Comparison of ENCODE assay signal across 8 cellular contexts in the genomic region with DNA sequence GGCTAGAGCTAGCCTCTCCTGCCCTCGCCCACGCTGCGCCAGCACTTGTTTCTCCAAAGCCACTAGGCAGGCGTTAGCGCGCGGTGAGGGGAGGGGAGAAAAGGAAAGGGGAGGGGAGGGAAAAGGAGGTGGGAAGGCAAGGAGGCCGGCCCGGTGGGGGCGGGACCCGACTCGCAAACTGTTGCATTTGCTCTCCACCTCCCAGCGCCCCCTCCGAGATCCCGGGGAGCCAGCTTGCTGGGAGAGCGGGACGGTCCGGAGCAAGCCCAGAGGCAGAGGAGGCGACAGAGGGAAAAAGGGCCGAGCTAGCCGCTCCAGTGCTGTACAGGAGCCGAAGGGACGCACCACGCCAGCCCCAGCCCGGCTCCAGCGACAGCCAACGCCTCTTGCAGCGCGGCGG. TPM values are rescaled to one million over a fixed set of nuclear protein-coding genes. Genes with fewer than 3 reads are reported as not detected.
DNase-seq lines count a peak whose midpoint lies in the region; ATAC-seq and TF ChIP-seq lines count a peak whose summit lies in the region.

A gene with protein sequence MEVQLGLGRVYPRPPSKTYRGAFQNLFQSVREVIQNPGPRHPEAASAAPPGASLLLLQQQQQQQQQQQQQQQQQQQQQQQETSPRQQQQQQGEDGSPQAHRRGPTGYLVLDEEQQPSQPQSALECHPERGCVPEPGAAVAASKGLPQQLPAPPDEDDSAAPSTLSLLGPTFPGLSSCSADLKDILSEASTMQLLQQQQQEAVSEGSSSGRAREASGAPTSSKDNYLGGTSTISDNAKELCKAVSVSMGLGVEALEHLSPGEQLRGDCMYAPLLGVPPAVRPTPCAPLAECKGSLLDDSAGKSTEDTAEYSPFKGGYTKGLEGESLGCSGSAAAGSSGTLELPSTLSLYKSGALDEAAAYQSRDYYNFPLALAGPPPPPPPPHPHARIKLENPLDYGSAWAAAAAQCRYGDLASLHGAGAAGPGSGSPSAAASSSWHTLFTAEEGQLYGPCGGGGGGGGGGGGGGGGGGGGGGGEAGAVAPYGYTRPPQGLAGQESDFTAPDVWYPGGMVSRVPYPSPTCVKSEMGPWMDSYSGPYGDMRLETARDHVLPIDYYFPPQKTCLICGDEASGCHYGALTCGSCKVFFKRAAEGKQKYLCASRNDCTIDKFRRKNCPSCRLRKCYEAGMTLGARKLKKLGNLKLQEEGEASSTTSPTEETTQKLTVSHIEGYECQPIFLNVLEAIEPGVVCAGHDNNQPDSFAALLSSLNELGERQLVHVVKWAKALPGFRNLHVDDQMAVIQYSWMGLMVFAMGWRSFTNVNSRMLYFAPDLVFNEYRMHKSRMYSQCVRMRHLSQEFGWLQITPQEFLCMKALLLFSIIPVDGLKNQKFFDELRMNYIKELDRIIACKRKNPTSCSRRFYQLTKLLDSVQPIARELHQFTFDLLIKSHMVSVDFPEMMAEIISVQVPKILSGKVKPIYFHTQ (plus strand): TSS at position 204 of the 400 bp plus-strand sequence. CDS start 1,126 bp downstream, outside the sequence.

- ATAC-seq in naive thymus-derived CD4-positive, alpha-beta T cell = no peak
- no peak for ATAC-seq in HG02678 (IDR thresholded peaks at IDR 0.05; ENCODE audit: unreplicated experiment)
- ATAC-seq in GM21576 (IDR thresholded peaks at IDR 0.05; ENCODE audit: unreplicated experiment) = no peak

- intact Hi-C loops in naive thymus-derived CD4-positive, alpha-beta T cell (cut with micrococcal nuclease) = no loop called here

- H3K9me3 Mint-ChIP-seq in naive thymus-derived CD4-positive, alpha-beta T cell = peaks cover 0 to 5% (median 0%) of the 10 kb centered on the region in 11 donors

- H3K27me3 Mint-ChIP-seq in naive thymus-derived CD4-positive, alpha-beta T cell = peaks cover 18 to 53% (median 38%) of the 10 kb centered on the region in 5 donors

- H3K36me3 Mint-ChIP-seq in naive thymus-derived CD4-positive, alpha-beta T cell = no peaks in the 10 kb centered on the region

- no peaks in the 10 kb centered on the region for H3K36me3 ChIP-seq in naive thymus-derived CD4-positive, alpha-beta T cell (ENCODE audit: control insufficient read depth in 2 of 3, insufficient read depth in 3 of 3, low read length in 3 of 3)

- peaks cover 0 to 3% of the 10 kb centered on the region in 2 donors for H3K27me3 ChIP-seq in naive thymus-derived CD4-positive, alpha-beta T cell (ENCODE audit: control insufficient read depth in 2 of 2, insufficient read depth in 2 of 2, low read length in 2 of 2)

- H3K4me3 ChIP-seq in fibroblast of mammary gland (ENCODE audit: control insufficient read depth, low read depth, low read length) = peak within 1 kb of the TSS; percentile 64
- no peak within 1 kb of the TSS for H3K4me3 ChIP-seq in naive thymus-derived CD4-positive, alpha-beta T cell (ENCODE audit: low read length)

- POLR2A ChIA-PET in naive thymus-derived CD4-positive, alpha-beta T cell (lab: Charles Lee) = no interaction called here
- POLR2A ChIA-PET in HEK293T (lab: Yijun Ruan, JAX) = no interaction called here

- no peak within 1 kb of the TSS for H3K27ac Mint-ChIP-seq in naive thymus-derived CD4-positive, alpha-beta T cell

- H3K4me3 Mint-ChIP-seq in naive thymus-derived CD4-positive, alpha-beta T cell = peak within 1 kb of the TSS; percentile 37 to 69 (median 56)

- CTCF ChIA-PET in naive thymus-derived CD4-positive, alpha-beta T cell (lab: Charles Lee) = no interaction called here
- CTCF ChIA-PET in HEK293T (lab: Yijun Ruan, JAX) = interaction anchor here (0.7 kb wide), 1 partner anchor 10 kb away, joined by 3 read pairs; no protein-coding TSS in a partner anchor

- peaks cover 0 to 14% (median 5%) of the 10 kb centered on the region in 7 donors for H3K4me1 Mint-ChIP-seq in naive thymus-derived CD4-positive, alpha-beta T cell

- H3K4me1 ChIP-seq in naive thymus-derived CD4-positive, alpha-beta T cell (ENCODE audit: control insufficient read depth in 2 of 2, insufficient read depth in 2 of 2, low read length in 2 of 2) = no peaks in the 10 kb centered on the region

- H3K27ac ChIP-seq in naive thymus-derived CD4-positive, alpha-beta T cell (ENCODE audit: low read depth, low read length) = no peak within 1 kb of the TSS

- DNase-seq in AG20443 (ENCODE audit: low spot score) (peak; percentile 39), OCI-M1 (lab: John Stamatoyannopoulos, UW) (peak; percentile 53), fibroblast of mammary gland (ENCODE audit: low read depth) (peak; percentile 66), HEK293T (ENCODE audit: extremely low spot score) (no peak), NCI-H2107 (lab: John Stamatoyannopoulos, UW) (no peak)
- no peak for DNase-seq in naive thymus-derived CD4-positive, alpha-beta T cell

- no peaks in the 10 kb centered on the region for H3K9me3 ChIP-seq in naive thymus-derived CD4-positive, alpha-beta T cell (ENCODE audit: control insufficient read depth in 2 of 3, low read length in 3 of 3)

- no peak for TF ChIP-seq CTCF in fibroblast of mammary gland (conservative IDR thresholded peaks at IDR 0.05; ENCODE audit: control insufficient read depth, insufficient read depth, low read depth, low read length)

TF ChIP-seq in HEK293T, 16 proteins besides CTCF, POLR2A, EP300 and RAD21:
- no peak for TF ChIP-seq TARDBP (IDR thresholded peaks at IDR 0.05)
- no peak for TF ChIP-seq LEF1 (IDR thresholded peaks at IDR 0.05; ENCODE audit: borderline replicate concordance)
- no peak for TF ChIP-seq FOXM1 (IDR thresholded peaks at IDR 0.05; ENCODE audit: borderline replicate concordance)
- no peak for TF ChIP-seq BHLHE40 (IDR thresholded peaks at IDR 0.05; ENCODE audit: borderline replicate concordance)
- TF ChIP-seq SP1 (IDR thresholded peaks at IDR 0.05) = no peak
- no peak for TF ChIP-seq SUZ12 (IDR thresholded peaks at IDR 0.05)
- TF ChIP-seq, protein P1, sequence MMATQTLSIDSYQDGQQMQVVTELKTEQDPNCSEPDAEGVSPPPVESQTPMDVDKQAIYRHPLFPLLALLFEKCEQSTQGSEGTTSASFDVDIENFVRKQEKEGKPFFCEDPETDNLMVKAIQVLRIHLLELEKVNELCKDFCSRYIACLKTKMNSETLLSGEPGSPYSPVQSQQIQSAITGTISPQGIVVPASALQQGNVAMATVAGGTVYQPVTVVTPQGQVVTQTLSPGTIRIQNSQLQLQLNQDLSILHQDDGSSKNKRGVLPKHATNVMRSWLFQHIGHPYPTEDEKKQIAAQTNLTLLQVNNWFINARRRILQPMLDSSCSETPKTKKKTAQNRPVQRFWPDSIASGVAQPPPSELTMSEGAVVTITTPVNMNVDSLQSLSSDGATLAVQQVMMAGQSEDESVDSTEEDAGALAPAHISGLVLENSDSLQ (IDR thresholded peaks at IDR 0.05) = no peak
- no peak for TF ChIP-seq HDGF (IDR thresholded peaks at IDR 0.05; ENCODE audit: borderline replicate concordance)
- TF ChIP-seq ARNT (IDR thresholded peaks at IDR 0.05) = no peak
- no peak for TF ChIP-seq CTBP1 (IDR thresholded peaks at IDR 0.05; ENCODE audit: borderline replicate concordance)
- no peak for TF ChIP-seq FOXA1 (IDR thresholded peaks at IDR 0.05)
TF ChIP-seq in HEK293T: peak in this region for 0.

RNA-seq across cellular contexts. Expression of the gene that starts here (rescaled TPM):
- under 1 TPM in 3 of 5 experiments, not detected in 2; 0.03 to 0.39 (median 0.15) TPM for total RNA-seq in naive thymus-derived CD4-positive, alpha-beta T cell
- not detected for polyA plus RNA-seq in naive thymus-derived CD4-positive, alpha-beta T cell

Comparison
In these comparisons a context has a peak if more than half of its experiments do, and no peak if none do; other contexts are left out.
1. DNase-seq: peak in AG20443 (single experiment), OCI-M1 (single experiment) and fibroblast of mammary gland (single experiment); none in naive thymus-derived CD4-positive, alpha-beta T cell (0 of 9), HEK293T (single experiment) and NCI-H2107 (single experiment).